In the genomic region with DNA sequence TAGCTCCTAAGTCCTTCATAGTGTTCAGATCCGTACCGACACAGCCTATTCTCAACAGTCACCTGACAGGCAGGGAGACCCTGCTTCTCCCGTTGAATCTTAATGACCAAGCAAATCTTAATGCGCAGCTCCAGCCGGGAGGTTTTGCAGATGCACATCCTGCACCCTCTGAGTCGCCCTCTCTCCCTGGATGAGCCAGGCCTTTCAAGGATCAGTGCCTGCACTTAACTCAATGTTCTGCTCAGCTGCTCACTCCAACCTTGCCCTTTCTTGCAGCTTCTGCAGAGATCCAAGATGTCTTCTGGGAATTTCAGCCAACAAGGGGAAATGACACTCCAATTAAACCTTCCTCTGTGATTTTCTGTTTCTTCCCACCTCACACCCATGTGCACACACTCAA, we compare ENCODE assay signal across 20 cellular contexts.
DNase-seq lines count a peak whose midpoint lies in the region; ATAC-seq and TF ChIP-seq lines count a peak whose summit lies in the region.
"Had no signal": no experiment of that assay in that cellular context is flagged by ENCODE, and none has a peak within 500 bp of the region (broad histone marks: within the 10 kb centered on the region; RNA-seq: fewer than 3 reads in every experiment).

No MANE protein-coding gene starts in this region.

- intact Hi-C loops in heart left ventricle (cut with DNase I): no loop called here
- intact Hi-C loops in activated T-helper 1 cell treated with anti-CD3 and anti-CD28 coated beads, Interleukin-12 subunit alpha, Interleukin-12 subunit beta, Interleukin-2, Interleukin-4 antibody, amounts not matched to agents 30 ng/mL and 10 ng/mL and 1 ng/mL, durations not matched to agents 14 hours and 24 hours and 36 hours (cut with micrococcal nuclease): no loop called here

- peak; percentile 33 for DNase-seq in NCI-H510A treated with DMSO at 0.1 percent for 48 hours (lab: John Stamatoyannopoulos, UW)
- DNase-seq in NCI-H510A (lab: John Stamatoyannopoulos, UW): no peak
- DNase-seq in glomerular visceral epithelial cell (ENCODE audit: extremely low spot score): peak; percentile 52
- DNase-seq in heart left ventricle: no peak
- no peak for DNase-seq in AG20443 (ENCODE audit: low spot score)
- DNase-seq in activated T-helper 1 cell treated with anti-CD3 and anti-CD28 coated beads, Interleukin-12 subunit alpha, Interleukin-12 subunit beta, Interleukin-2, Interleukin-4 antibody, amounts not matched to agents 30 ng/mL and 10 ng/mL and 1 ng/mL, durations not matched to agents 14 hours and 24 hours and 36 hours (ENCODE audit: low spot score): no peak
- DNase-seq: GM23248, H9, MM.1S, NCI-H2029, NCI-H446, NCI-H526 treated with DMSO at 0.1 percent for 48 hours, PC-9, Right ventricle myocardium superior, RPMI8226 had no signal

- peaks cover 0 to 7% (median 0%) of the 10 kb centered on the region in 12 donors for H3K4me1 ChIP-seq in heart left ventricle

- peaks cover 7% of the 10 kb centered on the region for H3K27me3 Mint-ChIP-seq in nephron (ENCODE audit: low read depth)
- peaks cover 9% of the 10 kb centered on the region for H3K27me3 Mint-ChIP-seq in activated T-helper 1 cell treated with anti-CD3 and anti-CD28 coated beads, Interleukin-12 subunit alpha, Interleukin-12 subunit beta, Interleukin-2, Interleukin-4 antibody, amounts not matched to agents 30 ng/mL and 10 ng/mL and 1 ng/mL, durations not matched to agents 14 hours and 24 hours and 36 hours (ENCODE audit: insufficient read depth)

- WGBS in heart left ventricle, 4 donors: 69 to 92% (median 80%) methylated on average over 6 of the region's 6 CpGs

- peaks cover 2% of the 10 kb centered on the region for H3K9me3 Mint-ChIP-seq in nephron
- no peaks in the 10 kb centered on the region for H3K9me3 Mint-ChIP-seq in activated T-helper 1 cell treated with anti-CD3 and anti-CD28 coated beads, Interleukin-12 subunit alpha, Interleukin-12 subunit beta, Interleukin-2, Interleukin-4 antibody, amounts not matched to agents 30 ng/mL and 10 ng/mL and 1 ng/mL, durations not matched to agents 14 hours and 24 hours and 36 hours
- H3K9me3 Mint-ChIP-seq: H9 had no signal

- TF ChIP-seq CTCF in nephron (IDR thresholded peaks at IDR 0.05; ENCODE audit: unreplicated experiment in 3 of 3) (no peak), heart left ventricle (IDR thresholded peaks at IDR 0.05) (no peak)

- TF ChIP-seq POLR2A in heart left ventricle (IDR thresholded peaks at IDR 0.05): no peak

- no peaks in the 10 kb centered on the region for H3K9me3 ChIP-seq in heart left ventricle
- H3K9me3 ChIP-seq: SJSA1 had no signal

- ATAC-seq in heart left ventricle: no peak

- peaks cover 0 to 6% (median 0%) of the 10 kb centered on the region in 9 donors for H3K27me3 ChIP-seq in heart left ventricle
- H3K27me3 ChIP-seq: SJSA1 had no signal

- H3K36me3 ChIP-seq in heart left ventricle: no peaks in the 10 kb centered on the region
- H3K36me3 ChIP-seq: SJSA1 had no signal

- H3K27ac Mint-ChIP-seq in nephron: peak overlapping the region; percentile 67 to 78 (median 75)
- no peak overlapping the region for H3K27ac Mint-ChIP-seq in activated T-helper 1 cell treated with anti-CD3 and anti-CD28 coated beads, Interleukin-12 subunit alpha, Interleukin-12 subunit beta, Interleukin-2, Interleukin-4 antibody, amounts not matched to agents 30 ng/mL and 10 ng/mL and 1 ng/mL, durations not matched to agents 14 hours and 24 hours and 36 hours
- H3K27ac Mint-ChIP-seq: H9, IgD-negative memory B cell had no signal

- no peaks in the 10 kb centered on the region for H3K36me3 Mint-ChIP-seq in nephron (ENCODE audit: low read depth)
- H3K36me3 Mint-ChIP-seq in activated T-helper 1 cell treated with anti-CD3 and anti-CD28 coated beads, Interleukin-12 subunit alpha, Interleukin-12 subunit beta, Interleukin-2, Interleukin-4 antibody, amounts not matched to agents 30 ng/mL and 10 ng/mL and 1 ng/mL, durations not matched to agents 14 hours and 24 hours and 36 hours (ENCODE audit: low read depth): no peaks in the 10 kb centered on the region
- H3K36me3 Mint-ChIP-seq: IgD-negative memory B cell had no signal

- no peak overlapping the region for H3K4me3 Mint-ChIP-seq in nephron
- no peak overlapping the region for H3K4me3 Mint-ChIP-seq in activated T-helper 1 cell treated with anti-CD3 and anti-CD28 coated beads, Interleukin-12 subunit alpha, Interleukin-12 subunit beta, Interleukin-2, Interleukin-4 antibody, amounts not matched to agents 30 ng/mL and 10 ng/mL and 1 ng/mL, durations not matched to agents 14 hours and 24 hours and 36 hours
- H3K4me3 Mint-ChIP-seq: H9 had no signal

- H3K4me3 ChIP-seq in heart left ventricle: no peak overlapping the region
- H3K4me3 ChIP-seq: GM23248, PC-9, SJSA1 had no signal

- H3K27ac ChIP-seq in heart left ventricle: no peak overlapping the region
- H3K27ac ChIP-seq: 22Rv1, GM23248, KMS-11, PC-9, SJSA1 had no signal

- H3K4me1 Mint-ChIP-seq in nephron: peaks cover 31% of the 10 kb centered on the region
- H3K4me1 Mint-ChIP-seq in activated T-helper 1 cell treated with anti-CD3 and anti-CD28 coated beads, Interleukin-12 subunit alpha, Interleukin-12 subunit beta, Interleukin-2, Interleukin-4 antibody, amounts not matched to agents 30 ng/mL and 10 ng/mL and 1 ng/mL, durations not matched to agents 14 hours and 24 hours and 36 hours (ENCODE audit: low read depth): no peaks in the 10 kb centered on the region

Comparison
In these comparisons a context has a peak if more than half of its experiments do, and no peak if none do; other contexts are left out.
1. DNase-seq: peak in NCI-H510A treated with DMSO at 0.1 percent for 48 hours (single experiment) and glomerular visceral epithelial cell (single experiment); none in NCI-H510A (single experiment), heart left ventricle (0 of 5), AG20443 (single experiment) and activated T-helper 1 cell treated with anti-CD3 and anti-CD28 coated beads, Interleukin-12 subunit alpha, Interleukin-12 subunit beta, Interleukin-2, Interleukin-4 antibody, amounts not matched to agents 30 ng/mL and 10 ng/mL and 1 ng/mL, durations not matched to agents 14 hours and 24 hours and 36 hours (single experiment).